In genomic region chr2:238557855-238558435, GRCh38 we compare ENCODE assay signal across 17 cellular contexts.
DNase-seq lines count a peak whose midpoint lies in the region; ATAC-seq and TF ChIP-seq lines count a peak whose summit lies in the region.
"Had no signal": no experiment of that assay in that cellular context is flagged by ENCODE, and none has a peak within 500 bp of the region (broad histone marks: within the 10 kb centered on the region; RNA-seq: fewer than 3 reads in every experiment).

No MANE protein-coding gene starts in this region.

- H2BK5ac ChIP-seq in mesenchymal stem cell (ENCODE audit: low read depth, low read length, poor library complexity, severe bottlenecking): no peak overlapping the region

- no peak overlapping the region for H3K9ac ChIP-seq in mesenchymal stem cell (ENCODE audit: low read length)
- H3K9ac ChIP-seq: GM23248 had no signal

- H3K27me3 ChIP-seq in left lung: no peaks in the 10 kb centered on the region
- H3K27me3 ChIP-seq in mesenchymal stem cell (ENCODE audit: control insufficient read depth in 1 of 2, insufficient read depth in 1 of 2, low read length in 2 of 2): peaks cover 0 to 3% of the 10 kb centered on the region in 2 experiments

- no peak overlapping the region for H2AK5ac ChIP-seq in mesenchymal stem cell (ENCODE audit: low read length, severe bottlenecking)

- TF ChIP-seq CTCF in GM13976 (IDR thresholded peaks at IDR 0.05; ENCODE audit: borderline replicate concordance, control extremely low read depth, extremely low read depth, insufficient read depth, missing control alignments) (no peak), left lung (IDR thresholded peaks at IDR 0.05) (no peak), OCI-LY7 (conservative IDR thresholded peaks at IDR 0.05; ENCODE audit: low read length) (no peak)

- H3K79me1 ChIP-seq in mesenchymal stem cell (replicated peaks; ENCODE audit: low read length, poor library complexity, severe bottlenecking): no peaks in the 10 kb centered on the region

- 82% methylated on average over 12 of the region's 12 CpGs for WGBS in mesenchymal stem cell

- in situ Hi-C loops in GM13976 (cut with MboI; ENCODE audit: low sequenced_read_pairs, unreplicated experiment): no loop called here

- H2AFZ ChIP-seq in mesenchymal stem cell (ENCODE audit: low read depth, low read length) (no peak overlapping the region), OCI-LY7 (ENCODE audit: low read length) (no peak overlapping the region)
- H2AFZ ChIP-seq: GM23248 had no signal

- no TSS peak for BruUV-seq in OCI-LY7 (replicated peaks; lab: Mats Ljungman, UMichigan)

- no peak overlapping the region for H2BK15ac ChIP-seq in mesenchymal stem cell (ENCODE audit: low read depth, poor library complexity, severe bottlenecking)

- no peak overlapping the region for H2BK12ac ChIP-seq in mesenchymal stem cell (ENCODE audit: low read length in 2 of 2)

- H3K4ac ChIP-seq in mesenchymal stem cell (ENCODE audit: low read depth in 1 of 2, low read length in 2 of 2): no peak overlapping the region

- no peaks in the 10 kb centered on the region for H4K20me1 ChIP-seq in OCI-LY7 (ENCODE audit: insufficient read depth, low read length)

- H2BK120ac ChIP-seq in mesenchymal stem cell (ENCODE audit: low read depth, low read length): no peak overlapping the region

- ATAC-seq in left lung (peak; percentile 58), sciatic nerve (peak; percentile 26)
- ATAC-seq: A549 had no signal

- H3K36me3 ChIP-seq in left lung: no peaks in the 10 kb centered on the region
- H3K36me3 ChIP-seq in mesenchymal stem cell (ENCODE audit: control insufficient read depth in 1 of 2, insufficient read depth in 2 of 2, low read depth in 1 of 2, low read length in 2 of 2): no peaks in the 10 kb centered on the region
- H3K36me3 ChIP-seq in OCI-LY7 (ENCODE audit: insufficient read depth, low read length): no peaks in the 10 kb centered on the region
- H3K36me3 ChIP-seq: HAP-1 had no signal

- H3K9me3 ChIP-seq in left lung (peaks cover 0 to 8% of the 10 kb centered on the region in 2 donors), mesenchymal stem cell (ENCODE audit: control insufficient read depth, low read length) (peaks cover 2% of the 10 kb centered on the region), OCI-LY7 (ENCODE audit: low read length) (no peaks in the 10 kb centered on the region)
- H3K9me3 ChIP-seq: Caco-2, HAP-1 had no signal

- H3K4me3 ChIP-seq in left lung: peak overlapping the region; percentile 21 to 28
- no peak overlapping the region for H3K4me3 ChIP-seq in mesenchymal stem cell (ENCODE audit: insufficient read depth in 1 of 2, low read depth in 1 of 2, low read length in 2 of 2)
- H3K4me3 ChIP-seq in OCI-LY7 (ENCODE audit: low read depth, low read length, poor library complexity, severe bottlenecking): no peak overlapping the region
- H3K4me3 ChIP-seq: A549, GM23248, HAP-1 had no signal

- H3K18ac ChIP-seq in mesenchymal stem cell (ENCODE audit: low read depth in 1 of 2, low read length in 2 of 2): no peak overlapping the region

- H3K9me2 ChIP-seq in OCI-LY7 (ENCODE audit: insufficient read depth, low read length): no peaks in the 10 kb centered on the region

- POLR2A ChIA-PET in OCI-LY7 (lab: Charles Lee): no interaction called here

- intact Hi-C loops in left lung (cut with DNase I): no loop called here
- intact Hi-C loops in sciatic nerve (cut with DNase I): no loop called here
- intact Hi-C loops in OCI-LY7 (cut with micrococcal nuclease; ENCODE audit: unreplicated experiment): no loop called here

- DNase-seq in GM13976 (ENCODE audit: low spot score): peak; percentile 13
- DNase-seq in left lung: no peak
- no peak for DNase-seq in mesenchymal stem cell
- no peak for DNase-seq in sciatic nerve (ENCODE audit: low spot score)
- no peak for DNase-seq in stimulated activated CD4-positive, alpha-beta T cell treated with anti-CD3 and anti-CD28 coated beads, Interleukin-12 subunit alpha, Interleukin-12 subunit beta, amount 100 ng/mL, for 4 hours
- no peak for DNase-seq in hypothalamus (lab: John Stamatoyannopoulos, UW)
- DNase-seq in activated gamma-delta T cell treated with Interleukin-2 at 50 U/mL for 16 hours: no peak
- no peak for DNase-seq in OCI-LY7 (ENCODE audit: low spot score)
- DNase-seq: AML-193; Caco-2; CD4-positive, alpha-beta T cell; GM23248; IMR-90 had no signal

- H4K8ac ChIP-seq in mesenchymal stem cell (ENCODE audit: low read length): no peak overlapping the region

- no peaks in the 10 kb centered on the region for H3K79me2 ChIP-seq in OCI-LY7 (ENCODE audit: insufficient read depth, low read depth, low read length)

- CTCF ChIA-PET in OCI-LY7 (lab: Charles Lee; ENCODE audit: unreplicated experiment): no interaction called here

- H3K4me1 ChIP-seq in left lung: no peaks in the 10 kb centered on the region
- no peaks in the 10 kb centered on the region for H3K4me1 ChIP-seq in mesenchymal stem cell (ENCODE audit: control insufficient read depth, insufficient read depth, low read depth, low read length)
- no peaks in the 10 kb centered on the region for H3K4me1 ChIP-seq in OCI-LY7 (ENCODE audit: insufficient read depth, low read length, poor library complexity, severe bottlenecking)
- H3K4me1 ChIP-seq: Caco-2, HAP-1 had no signal

- H4K91ac ChIP-seq in mesenchymal stem cell (ENCODE audit: low read length): peak overlapping the region; percentile 7

- no peak overlapping the region for H3K4me2 ChIP-seq in mesenchymal stem cell (ENCODE audit: low read length, poor library complexity, severe bottlenecking)
- H3K4me2 ChIP-seq in OCI-LY7 (ENCODE audit: low read length): no peak overlapping the region
- H3K4me2 ChIP-seq: A549 had no signal

- H3K27ac ChIP-seq in left lung (no peak overlapping the region), mesenchymal stem cell (ENCODE audit: low read length, poor library complexity, severe bottlenecking) (no peak overlapping the region), OCI-LY7 (ENCODE audit: low read depth, low read length, poor library complexity, severe bottlenecking) (no peak overlapping the region)
- H3K27ac ChIP-seq: 22Rv1, C4-2B, GM23248 had no signal

- H3K14ac ChIP-seq in mesenchymal stem cell (ENCODE audit: low read length in 2 of 2): no peak overlapping the region

- H3K23ac ChIP-seq in mesenchymal stem cell (ENCODE audit: low read length in 2 of 2): no peak overlapping the region

Comparison
In these comparisons a context has a peak if more than half of its experiments do, and no peak if none do; other contexts are left out.
1. H3K4me3 ChIP-seq: peak in left lung (2 of 2); none in mesenchymal stem cell (0 of 2) and OCI-LY7 (single experiment).